8 cellular contexts compared by ENCODE assay signal in genomic region chr5:98769256-98770157, GRCh38. TPM values are rescaled to one million over a fixed set of nuclear protein-coding genes. Genes with fewer than 3 reads are reported as not detected.
DNase-seq lines count a peak whose midpoint lies in the region; ATAC-seq and TF ChIP-seq lines count a peak whose summit lies in the region.

No MANE protein-coding gene starts in this region.

- H3K4me1 Mint-ChIP-seq in CD4-positive, CD25-positive, alpha-beta regulatory T cell = peaks cover 14 to 51% (median 41%) of the 10 kb centered on the region in 4 donors
- peaks cover 45 to 52% (median 46%) of the 10 kb centered on the region in 3 donors for H3K4me1 Mint-ChIP-seq in T-cell
- H3K4me1 Mint-ChIP-seq in dendritic cell treated with granulocyte-macrophage colony-stimulating factor and Interleukin-4, amounts not matched to agents 40 ng/mL and 50 ng/mL, for 4 days (ENCODE audit: low read depth) = peaks cover 51% of the 10 kb centered on the region
- peaks cover 54% of the 10 kb centered on the region for H3K4me1 Mint-ChIP-seq in stimulated activated effector memory CD8-positive, alpha-beta T cell treated with anti-CD3 and anti-CD28 coated beads, Interleukin-12 subunit alpha, Interleukin-12 subunit beta, amount 100 ng/mL, for 72 hours

- POLR2A ChIA-PET in T-cell (lab: Charles Lee) = interaction anchor here (0.6 kb wide), 2 partner anchors 9 to 83 kb away, joined by 3 to 4 read pairs; no protein-coding TSS in a partner anchor

- peaks cover 72% of the 10 kb centered on the region for H3K27me3 Mint-ChIP-seq in CD4-positive, CD25-positive, alpha-beta regulatory T cell
- H3K27me3 Mint-ChIP-seq in T-cell = peaks cover 14 to 36% of the 10 kb centered on the region in 2 donors
- H3K27me3 Mint-ChIP-seq in dendritic cell treated with granulocyte-macrophage colony-stimulating factor and Interleukin-4, amounts not matched to agents 40 ng/mL and 50 ng/mL, for 4 days = peaks cover 88% of the 10 kb centered on the region

- peaks cover 0 to 4% (median 0%) of the 10 kb centered on the region in 7 donors for H3K9me3 Mint-ChIP-seq in CD4-positive, CD25-positive, alpha-beta regulatory T cell
- no peaks in the 10 kb centered on the region for H3K9me3 Mint-ChIP-seq in T-cell
- no peaks in the 10 kb centered on the region for H3K9me3 Mint-ChIP-seq in dendritic cell treated with granulocyte-macrophage colony-stimulating factor and Interleukin-4, amounts not matched to agents 40 ng/mL and 50 ng/mL, for 4 days
- H3K9me3 Mint-ChIP-seq in stimulated activated effector memory CD8-positive, alpha-beta T cell treated with anti-CD3 and anti-CD28 coated beads, Interleukin-12 subunit alpha, Interleukin-12 subunit beta, amount 100 ng/mL, for 72 hours = no peaks in the 10 kb centered on the region

- no peak for TF ChIP-seq CTCF in lower leg skin (IDR thresholded peaks at IDR 0.05)

- H3K4me3 Mint-ChIP-seq in CD4-positive, CD25-positive, alpha-beta regulatory T cell = peak overlapping the region; percentile 87 to 100 (median 94)
- peak overlapping the region; percentile 92 to 99 (median 96) for H3K4me3 Mint-ChIP-seq in T-cell
- H3K4me3 Mint-ChIP-seq in dendritic cell treated with granulocyte-macrophage colony-stimulating factor and Interleukin-4, amounts not matched to agents 40 ng/mL and 50 ng/mL, for 4 days = peak overlapping the region; percentile 79
- peak overlapping the region; percentile 97 for H3K4me3 Mint-ChIP-seq in stimulated activated effector memory CD8-positive, alpha-beta T cell treated with anti-CD3 and anti-CD28 coated beads, Interleukin-12 subunit alpha, Interleukin-12 subunit beta, amount 100 ng/mL, for 72 hours

- peak overlapping the region; percentile 91 for H3K4me3 ChIP-seq in CD4-positive, CD25-positive, alpha-beta regulatory T cell (ENCODE audit: low read depth, low read length)
- peak overlapping the region; percentile 47 for H3K4me3 ChIP-seq in lower leg skin (ENCODE audit: low read depth, poor library complexity, severe bottlenecking)

- peaks cover 56% of the 10 kb centered on the region for H3K4me1 ChIP-seq in CD4-positive, CD25-positive, alpha-beta regulatory T cell (ENCODE audit: control insufficient read depth, insufficient read depth, low read length, poor library complexity, severe bottlenecking)

- H3K36me3 Mint-ChIP-seq in CD4-positive, CD25-positive, alpha-beta regulatory T cell = no peaks in the 10 kb centered on the region
- no peaks in the 10 kb centered on the region for H3K36me3 Mint-ChIP-seq in T-cell
- peaks cover 12% of the 10 kb centered on the region for H3K36me3 Mint-ChIP-seq in dendritic cell treated with granulocyte-macrophage colony-stimulating factor and Interleukin-4, amounts not matched to agents 40 ng/mL and 50 ng/mL, for 4 days (ENCODE audit: low read depth)
- H3K36me3 Mint-ChIP-seq in stimulated activated effector memory CD8-positive, alpha-beta T cell treated with anti-CD3 and anti-CD28 coated beads, Interleukin-12 subunit alpha, Interleukin-12 subunit beta, amount 100 ng/mL, for 72 hours = peaks cover 7% of the 10 kb centered on the region

- WGBS in lower leg skin, 2 donors = 1% methylated on average over 39 to 49 of the region's 59 CpGs

- no peak for TF ChIP-seq POLR2A in lower leg skin (IDR thresholded peaks at IDR 0.05)

- no peaks in the 10 kb centered on the region for H3K9me3 ChIP-seq in CD4-positive, CD25-positive, alpha-beta regulatory T cell (ENCODE audit: control insufficient read depth in 2 of 2, low read length in 2 of 2)

- CTCF ChIA-PET in T-cell (lab: Charles Lee) = interaction anchor here (0.6 to 4.1 kb wide), 22 partner anchors 8 to 1717 kb away, joined by 3 to 35 read pairs (median 3); no protein-coding TSS in a partner anchor

- intact Hi-C loops in dendritic cell treated with granulocyte-macrophage colony-stimulating factor and Interleukin-4, amounts not matched to agents 40 ng/mL and 50 ng/mL, for 4 days (cut with micrococcal nuclease) = loop anchor here (10.0 kb wide), 2 partner anchors 555 to 1225 kb away; no protein-coding TSS in a partner anchor
- intact Hi-C loops in lower leg skin (cut with DNase I; ENCODE audit: low total_unique reads) = loop anchor here (5.0 kb wide), 1 partner anchor 158 kb away; the partner anchor contains the start of gene CHD1

- no peak for ATAC-seq in CD4-positive, CD25-positive, alpha-beta regulatory T cell (ENCODE audit: low read depth in 2 of 2)
- ATAC-seq in T-cell (replicated peaks in 1 of 4) = no peak
- no peak for ATAC-seq in stimulated activated effector memory CD8-positive, alpha-beta T cell treated with anti-CD3 and anti-CD28 coated beads, Interleukin-12 subunit alpha, Interleukin-12 subunit beta, amount 100 ng/mL, for 72 hours
- no peak for ATAC-seq in GM21360 (IDR thresholded peaks at IDR 0.05; ENCODE audit: unreplicated experiment)

- H3K27ac ChIP-seq in CD4-positive, CD25-positive, alpha-beta regulatory T cell (ENCODE audit: insufficient read depth, low read length, poor library complexity, severe bottlenecking) = no peak overlapping the region

- peak overlapping the region in 2 of 3 donors; percentile 39 to 71 for H3K27ac Mint-ChIP-seq in CD4-positive, CD25-positive, alpha-beta regulatory T cell
- peak overlapping the region; percentile 39 to 55 for H3K27ac Mint-ChIP-seq in T-cell
- no peak overlapping the region for H3K27ac Mint-ChIP-seq in dendritic cell treated with granulocyte-macrophage colony-stimulating factor and Interleukin-4, amounts not matched to agents 40 ng/mL and 50 ng/mL, for 4 days
- no peak overlapping the region for H3K27ac Mint-ChIP-seq in stimulated activated effector memory CD8-positive, alpha-beta T cell treated with anti-CD3 and anti-CD28 coated beads, Interleukin-12 subunit alpha, Interleukin-12 subunit beta, amount 100 ng/mL, for 72 hours

- peaks cover 31% of the 10 kb centered on the region for H3K27me3 ChIP-seq in CD4-positive, CD25-positive, alpha-beta regulatory T cell (ENCODE audit: control insufficient read depth, insufficient read depth, low read length)

- DNase-seq in CD4-positive, CD25-positive, alpha-beta regulatory T cell = peak; percentile 4 to 46 (median 35)
- peak; percentile 30 for DNase-seq in HT-29 (ENCODE audit: low spot score)
- DNase-seq in T-cell = peak in 17 of 34 experiments; percentile 5 to 38 (median 20)
- peak in 1 of 2 donors; percentile 88 for DNase-seq in lower leg skin (ENCODE audit: low spot score in 2 of 2)
- DNase-seq in stimulated activated effector memory CD8-positive, alpha-beta T cell treated with anti-CD3 and anti-CD28 coated beads, Interleukin-12 subunit alpha, Interleukin-12 subunit beta, amount 100 ng/mL, for 72 hours (ENCODE audit: low spot score in 2 of 2) = peak; percentile 13 to 54
- DNase-seq in NAMALWA (ENCODE audit: low spot score) = no peak

- no peaks in the 10 kb centered on the region for H3K36me3 ChIP-seq in CD4-positive, CD25-positive, alpha-beta regulatory T cell (ENCODE audit: control insufficient read depth, insufficient read depth, low read length)

RNA-seq across cellular contexts. Expression of gene RGMB, which starts 4.0 kb away (rescaled TPM):
- 27.9 TPM for total RNA-seq in CD4-positive, CD25-positive, alpha-beta regulatory T cell
- 1 to 10 TPM; 3.9 to 4.3 (median 4.3) TPM for polyA plus RNA-seq in CD4-positive, CD25-positive, alpha-beta regulatory T cell
- 14.3 and 16.8 TPM in 2 replicates for total RNA-seq in HT-29 (2014; rRNA removed; shearing (Covaris generic))
- total RNA-seq in T-cell (10 to 100 TPM; 14.6 to 22.8 (median 16.8) TPM), lower leg skin (10 to 100 TPM; 58.5 to 75.3 (median 69.6) TPM)

Comparison
In these comparisons a context has a peak if more than half of its experiments do, and no peak if none do; other contexts are left out.
1. H3K27ac Mint-ChIP-seq: peak in CD4-positive, CD25-positive, alpha-beta regulatory T cell (2 of 3) and T-cell (2 of 2); none in dendritic cell treated with granulocyte-macrophage colony-stimulating factor and Interleukin-4, amounts not matched to agents 40 ng/mL and 50 ng/mL, for 4 days (single experiment) and stimulated activated effector memory CD8-positive, alpha-beta T cell treated with anti-CD3 and anti-CD28 coated beads, Interleukin-12 subunit alpha, Interleukin-12 subunit beta, amount 100 ng/mL, for 72 hours (single experiment).
2. Peak in every context shown above with its lines, with median percentiles within 50 percentile points of each other: H3K4me3 Mint-ChIP-seq.